ENCODE assay signal across 1 cellular context in genomic region chr20:17869295-17869994, GRCh38.
TF ChIP-seq lines count a peak whose summit lies in the region.

No MANE protein-coding gene starts in this region.

TF ChIP-seq in IMR-90, 13 proteins besides CTCF, POLR2A, EP300 and RAD21 (continued from another document):
- no peak for TF ChIP-seq USF2 (IDR thresholded peaks at IDR 0.05; ENCODE audit: low read depth, low read length)
- no peak for TF ChIP-seq SMC3 (IDR thresholded peaks at IDR 0.05; ENCODE audit: low read depth, low read length)
- TF ChIP-seq NFE2L2 (IDR thresholded peaks at IDR 0.05; ENCODE audit: low read depth, low read length) = no peak
- TF ChIP-seq CEBPB (IDR thresholded peaks at IDR 0.05; ENCODE audit: low read depth, low read length) = no peak
- TF ChIP-seq ELK1 (IDR thresholded peaks at IDR 0.05; ENCODE audit: borderline replicate concordance, low read depth, low read length) = no peak
- no peak for TF ChIP-seq RCOR1 (IDR thresholded peaks at IDR 0.05; ENCODE audit: insufficient replicate concordance, low read length)
- TF ChIP-seq FOS (IDR thresholded peaks at IDR 0.05; ENCODE audit: low read depth, low read length) = no peak
- TF ChIP-seq MAFK (IDR thresholded peaks at IDR 0.05; ENCODE audit: low read depth, low read length) = no peak
- no peak for TF ChIP-seq MAZ (IDR thresholded peaks at IDR 0.05; ENCODE audit: borderline replicate concordance, low read depth, low read length)
- TF ChIP-seq CHD1 (IDR thresholded peaks at IDR 0.05; ENCODE audit: low read depth, low read length) = no peak
- no peak for TF ChIP-seq RFX5 (IDR thresholded peaks at IDR 0.05; ENCODE audit: low read depth, low read length)
